Comparison of ENCODE assay signal across 1 cellular context in the genomic region with DNA sequence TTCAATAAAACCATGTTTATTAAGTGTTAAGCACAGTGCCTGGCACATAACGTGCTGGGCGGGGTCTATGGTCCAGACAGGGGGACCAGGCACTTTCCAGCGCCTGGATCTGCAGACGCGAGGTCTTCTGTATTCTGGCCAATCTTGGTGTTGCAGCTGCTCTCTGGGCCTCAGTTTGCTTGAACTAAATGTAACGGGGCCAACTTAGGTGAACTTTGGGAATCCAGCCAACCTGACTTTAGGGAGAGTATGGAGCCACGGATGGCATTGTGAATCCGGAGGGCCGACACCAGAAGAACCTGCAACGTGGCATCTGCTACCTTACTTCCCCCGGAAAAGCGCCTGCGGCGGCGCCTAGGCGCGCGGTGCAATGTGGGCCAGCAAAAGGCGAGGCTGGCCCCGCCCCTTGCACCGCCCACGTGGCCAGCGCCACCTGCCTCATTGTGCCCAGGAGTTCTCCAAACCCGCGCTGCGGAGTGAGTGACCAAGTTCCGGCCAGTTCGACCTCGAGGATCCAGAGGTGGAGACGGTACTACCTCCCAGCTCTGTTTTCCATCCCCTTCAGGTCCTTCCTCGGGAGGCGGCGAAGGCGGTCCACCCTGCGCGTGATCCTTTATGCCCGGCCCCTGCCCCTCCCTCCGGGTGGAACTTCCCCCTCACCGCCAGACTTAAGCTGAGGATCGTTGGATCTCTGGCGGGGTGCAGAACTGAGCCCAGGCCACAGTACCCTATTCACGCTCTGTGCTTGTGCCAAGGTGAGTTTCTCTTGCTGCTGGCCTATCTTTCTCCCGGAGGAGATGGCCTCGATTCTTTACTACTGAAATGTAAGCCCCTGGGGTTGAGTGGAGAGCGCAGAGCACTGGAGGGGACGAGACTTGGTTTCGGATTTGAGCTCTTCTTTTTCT.
TF ChIP-seq lines count a peak whose summit lies in the region.

A gene (plus strand): TSS at position 426 of the 905 bp plus-strand sequence. CDS start 10,969 bp downstream, outside the sequence.

TF ChIP-seq in HepG2, 621 proteins besides CTCF, POLR2A, EP300 and RAD21 (continued from another document and continues in another):
- TF ChIP-seq, protein P1, sequence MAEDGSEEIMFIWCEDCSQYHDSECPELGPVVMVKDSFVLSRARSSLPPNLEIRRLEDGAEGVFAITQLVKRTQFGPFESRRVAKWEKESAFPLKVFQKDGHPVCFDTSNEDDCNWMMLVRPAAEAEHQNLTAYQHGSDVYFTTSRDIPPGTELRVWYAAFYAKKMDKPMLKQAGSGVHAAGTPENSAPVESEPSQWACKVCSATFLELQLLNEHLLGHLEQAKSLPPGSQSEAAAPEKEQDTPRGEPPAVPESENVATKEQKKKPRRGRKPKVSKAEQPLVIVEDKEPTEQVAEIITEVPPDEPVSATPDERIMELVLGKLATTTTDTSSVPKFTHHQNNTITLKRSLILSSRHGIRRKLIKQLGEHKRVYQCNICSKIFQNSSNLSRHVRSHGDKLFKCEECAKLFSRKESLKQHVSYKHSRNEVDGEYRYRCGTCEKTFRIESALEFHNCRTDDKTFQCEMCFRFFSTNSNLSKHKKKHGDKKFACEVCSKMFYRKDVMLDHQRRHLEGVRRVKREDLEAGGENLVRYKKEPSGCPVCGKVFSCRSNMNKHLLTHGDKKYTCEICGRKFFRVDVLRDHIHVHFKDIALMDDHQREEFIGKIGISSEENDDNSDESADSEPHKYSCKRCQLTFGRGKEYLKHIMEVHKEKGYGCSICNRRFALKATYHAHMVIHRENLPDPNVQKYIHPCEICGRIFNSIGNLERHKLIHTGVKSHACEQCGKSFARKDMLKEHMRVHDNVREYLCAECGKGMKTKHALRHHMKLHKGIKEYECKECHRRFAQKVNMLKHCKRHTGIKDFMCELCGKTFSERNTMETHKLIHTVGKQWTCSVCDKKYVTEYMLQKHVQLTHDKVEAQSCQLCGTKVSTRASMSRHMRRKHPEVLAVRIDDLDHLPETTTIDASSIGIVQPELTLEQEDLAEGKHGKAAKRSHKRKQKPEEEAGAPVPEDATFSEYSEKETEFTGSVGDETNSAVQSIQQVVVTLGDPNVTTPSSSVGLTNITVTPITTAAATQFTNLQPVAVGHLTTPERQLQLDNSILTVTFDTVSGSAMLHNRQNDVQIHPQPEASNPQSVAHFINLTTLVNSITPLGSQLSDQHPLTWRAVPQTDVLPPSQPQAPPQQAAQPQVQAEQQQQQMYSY (CRISPR knock-in tag; IDR thresholded peaks at IDR 0.05): peak; percentile 74
- TF ChIP-seq ZKSCAN8 (CRISPR knock-in tag; IDR thresholded peaks at IDR 0.05; ENCODE audit: borderline replicate concordance): 0 out of 2 replicates have a peak, but pooled peaks have one; percentile 43
- peak; percentile 93 for TF ChIP-seq ZNF343 (CRISPR knock-in tag; IDR thresholded peaks at IDR 0.05)
- TF ChIP-seq ZNF234 (CRISPR knock-in tag; conservative IDR thresholded peaks at IDR 0.05): no peak; the same call in 1 of the 2 replicates
- no peak for TF ChIP-seq HNRNPUL1 (IDR thresholded peaks at IDR 0.05; ENCODE audit: low read depth, low read length)
- TF ChIP-seq ZNF138 (CRISPR knock-in tag; IDR thresholded peaks at IDR 0.05; ENCODE audit: low read depth): 0 out of 2 replicates have a peak, but pooled peaks have one; percentile 28
- peak; percentile 81 for TF ChIP-seq ZMYM4 (CRISPR knock-in tag; IDR thresholded peaks at IDR 0.05)
- TF ChIP-seq FOXJ3 (CRISPR knock-in tag; IDR thresholded peaks at IDR 0.05; ENCODE audit: borderline replicate concordance): 0 out of 2 replicates have a peak, but pooled peaks have one; percentile 37
- TF ChIP-seq ZNF34 (CRISPR knock-in tag; IDR thresholded peaks at IDR 0.05; ENCODE audit: borderline replicate concordance): no peak
- TF ChIP-seq, protein P2, sequence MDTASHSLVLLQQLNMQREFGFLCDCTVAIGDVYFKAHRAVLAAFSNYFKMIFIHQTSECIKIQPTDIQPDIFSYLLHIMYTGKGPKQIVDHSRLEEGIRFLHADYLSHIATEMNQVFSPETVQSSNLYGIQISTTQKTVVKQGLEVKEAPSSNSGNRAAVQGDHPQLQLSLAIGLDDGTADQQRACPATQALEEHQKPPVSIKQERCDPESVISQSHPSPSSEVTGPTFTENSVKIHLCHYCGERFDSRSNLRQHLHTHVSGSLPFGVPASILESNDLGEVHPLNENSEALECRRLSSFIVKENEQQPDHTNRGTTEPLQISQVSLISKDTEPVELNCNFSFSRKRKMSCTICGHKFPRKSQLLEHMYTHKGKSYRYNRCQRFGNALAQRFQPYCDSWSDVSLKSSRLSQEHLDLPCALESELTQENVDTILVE (CRISPR knock-in tag; IDR thresholded peaks at IDR 0.05): 0 out of 2 replicates have a peak, but pooled peaks have one; percentile 59
- TF ChIP-seq, protein P3, sequence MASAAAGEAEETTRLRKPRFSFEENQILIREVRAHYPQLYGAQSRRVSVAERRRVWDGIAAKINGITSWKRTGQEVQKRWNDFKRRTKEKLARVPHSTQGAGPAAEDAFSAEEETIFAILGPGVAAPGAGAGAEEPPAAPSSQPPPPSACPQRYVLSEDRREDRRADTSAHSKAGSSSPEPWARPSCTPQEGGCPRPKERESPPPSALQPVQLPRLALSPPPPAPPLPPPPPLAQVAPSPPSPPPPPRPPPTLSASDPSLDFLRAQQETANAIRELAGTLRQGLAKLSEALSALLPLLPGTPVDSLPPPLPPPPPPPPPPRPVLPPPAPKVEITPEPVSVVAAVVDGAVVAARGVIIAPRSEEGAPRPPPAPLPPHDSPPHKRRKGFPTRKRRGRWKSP (CRISPR knock-in tag; IDR thresholded peaks at IDR 0.05): peak; percentile 70; the same call in 1 of the 2 replicates
- TF ChIP-seq, protein P4, sequence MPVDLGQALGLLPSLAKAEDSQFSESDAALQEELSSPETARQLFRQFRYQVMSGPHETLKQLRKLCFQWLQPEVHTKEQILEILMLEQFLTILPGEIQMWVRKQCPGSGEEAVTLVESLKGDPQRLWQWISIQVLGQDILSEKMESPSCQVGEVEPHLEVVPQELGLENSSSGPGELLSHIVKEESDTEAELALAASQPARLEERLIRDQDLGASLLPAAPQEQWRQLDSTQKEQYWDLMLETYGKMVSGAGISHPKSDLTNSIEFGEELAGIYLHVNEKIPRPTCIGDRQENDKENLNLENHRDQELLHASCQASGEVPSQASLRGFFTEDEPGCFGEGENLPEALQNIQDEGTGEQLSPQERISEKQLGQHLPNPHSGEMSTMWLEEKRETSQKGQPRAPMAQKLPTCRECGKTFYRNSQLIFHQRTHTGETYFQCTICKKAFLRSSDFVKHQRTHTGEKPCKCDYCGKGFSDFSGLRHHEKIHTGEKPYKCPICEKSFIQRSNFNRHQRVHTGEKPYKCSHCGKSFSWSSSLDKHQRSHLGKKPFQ (CRISPR knock-in tag; IDR thresholded peaks at IDR 0.05; ENCODE audit: insufficient replicate concordance): peak; percentile 85
- TF ChIP-seq ZNF180 (CRISPR knock-in tag; IDR thresholded peaks at IDR 0.05; ENCODE audit: borderline replicate concordance, low read depth): no peak
- TF ChIP-seq, protein P5, sequence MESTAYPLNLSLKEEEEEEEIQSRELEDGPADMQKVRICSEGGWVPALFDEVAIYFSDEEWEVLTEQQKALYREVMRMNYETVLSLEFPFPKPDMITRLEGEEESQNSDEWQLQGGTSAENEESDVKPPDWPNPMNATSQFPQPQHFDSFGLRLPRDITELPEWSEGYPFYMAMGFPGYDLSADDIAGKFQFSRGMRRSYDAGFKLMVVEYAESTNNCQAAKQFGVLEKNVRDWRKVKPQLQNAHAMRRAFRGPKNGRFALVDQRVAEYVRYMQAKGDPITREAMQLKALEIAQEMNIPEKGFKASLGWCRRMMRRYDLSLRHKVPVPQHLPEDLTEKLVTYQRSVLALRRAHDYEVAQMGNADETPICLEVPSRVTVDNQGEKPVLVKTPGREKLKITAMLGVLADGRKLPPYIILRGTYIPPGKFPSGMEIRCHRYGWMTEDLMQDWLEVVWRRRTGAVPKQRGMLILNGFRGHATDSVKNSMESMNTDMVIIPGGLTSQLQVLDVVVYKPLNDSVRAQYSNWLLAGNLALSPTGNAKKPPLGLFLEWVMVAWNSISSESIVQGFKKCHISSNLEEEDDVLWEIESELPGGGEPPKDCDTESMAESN (CRISPR knock-in tag; conservative IDR thresholded peaks at IDR 0.05): peak; percentile 93
- TF ChIP-seq EZH2 (conservative IDR thresholded peaks at IDR 0.05; ENCODE audit: low read depth, low read length): no peak
- TF ChIP-seq, protein P6, sequence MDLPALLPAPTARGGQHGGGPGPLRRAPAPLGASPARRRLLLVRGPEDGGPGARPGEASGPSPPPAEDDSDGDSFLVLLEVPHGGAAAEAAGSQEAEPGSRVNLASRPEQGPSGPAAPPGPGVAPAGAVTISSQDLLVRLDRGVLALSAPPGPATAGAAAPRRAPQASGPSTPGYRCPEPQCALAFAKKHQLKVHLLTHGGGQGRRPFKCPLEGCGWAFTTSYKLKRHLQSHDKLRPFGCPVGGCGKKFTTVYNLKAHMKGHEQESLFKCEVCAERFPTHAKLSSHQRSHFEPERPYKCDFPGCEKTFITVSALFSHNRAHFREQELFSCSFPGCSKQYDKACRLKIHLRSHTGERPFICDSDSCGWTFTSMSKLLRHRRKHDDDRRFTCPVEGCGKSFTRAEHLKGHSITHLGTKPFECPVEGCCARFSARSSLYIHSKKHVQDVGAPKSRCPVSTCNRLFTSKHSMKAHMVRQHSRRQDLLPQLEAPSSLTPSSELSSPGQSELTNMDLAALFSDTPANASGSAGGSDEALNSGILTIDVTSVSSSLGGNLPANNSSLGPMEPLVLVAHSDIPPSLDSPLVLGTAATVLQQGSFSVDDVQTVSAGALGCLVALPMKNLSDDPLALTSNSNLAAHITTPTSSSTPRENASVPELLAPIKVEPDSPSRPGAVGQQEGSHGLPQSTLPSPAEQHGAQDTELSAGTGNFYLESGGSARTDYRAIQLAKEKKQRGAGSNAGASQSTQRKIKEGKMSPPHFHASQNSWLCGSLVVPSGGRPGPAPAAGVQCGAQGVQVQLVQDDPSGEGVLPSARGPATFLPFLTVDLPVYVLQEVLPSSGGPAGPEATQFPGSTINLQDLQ (CRISPR knock-in tag; IDR thresholded peaks at IDR 0.05): peak; percentile 90
- TF ChIP-seq, protein P7, sequence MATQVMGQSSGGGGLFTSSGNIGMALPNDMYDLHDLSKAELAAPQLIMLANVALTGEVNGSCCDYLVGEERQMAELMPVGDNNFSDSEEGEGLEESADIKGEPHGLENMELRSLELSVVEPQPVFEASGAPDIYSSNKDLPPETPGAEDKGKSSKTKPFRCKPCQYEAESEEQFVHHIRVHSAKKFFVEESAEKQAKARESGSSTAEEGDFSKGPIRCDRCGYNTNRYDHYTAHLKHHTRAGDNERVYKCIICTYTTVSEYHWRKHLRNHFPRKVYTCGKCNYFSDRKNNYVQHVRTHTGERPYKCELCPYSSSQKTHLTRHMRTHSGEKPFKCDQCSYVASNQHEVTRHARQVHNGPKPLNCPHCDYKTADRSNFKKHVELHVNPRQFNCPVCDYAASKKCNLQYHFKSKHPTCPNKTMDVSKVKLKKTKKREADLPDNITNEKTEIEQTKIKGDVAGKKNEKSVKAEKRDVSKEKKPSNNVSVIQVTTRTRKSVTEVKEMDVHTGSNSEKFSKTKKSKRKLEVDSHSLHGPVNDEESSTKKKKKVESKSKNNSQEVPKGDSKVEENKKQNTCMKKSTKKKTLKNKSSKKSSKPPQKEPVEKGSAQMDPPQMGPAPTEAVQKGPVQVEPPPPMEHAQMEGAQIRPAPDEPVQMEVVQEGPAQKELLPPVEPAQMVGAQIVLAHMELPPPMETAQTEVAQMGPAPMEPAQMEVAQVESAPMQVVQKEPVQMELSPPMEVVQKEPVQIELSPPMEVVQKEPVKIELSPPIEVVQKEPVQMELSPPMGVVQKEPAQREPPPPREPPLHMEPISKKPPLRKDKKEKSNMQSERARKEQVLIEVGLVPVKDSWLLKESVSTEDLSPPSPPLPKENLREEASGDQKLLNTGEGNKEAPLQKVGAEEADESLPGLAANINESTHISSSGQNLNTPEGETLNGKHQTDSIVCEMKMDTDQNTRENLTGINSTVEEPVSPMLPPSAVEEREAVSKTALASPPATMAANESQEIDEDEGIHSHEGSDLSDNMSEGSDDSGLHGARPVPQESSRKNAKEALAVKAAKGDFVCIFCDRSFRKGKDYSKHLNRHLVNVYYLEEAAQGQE (IDR thresholded peaks at IDR 0.05; ENCODE audit: borderline replicate concordance in 1 of 2, low read depth in 1 of 2, low read length in 2 of 2): peak in 1 of 2 experiments; percentile 70; a peak in 1 of 4 replicates
- TF ChIP-seq MYNN (CRISPR knock-in tag; IDR thresholded peaks at IDR 0.05; ENCODE audit: low read depth): no peak
- peak; percentile 47; the same call in 1 of the 2 replicates for TF ChIP-seq MTA1 (CRISPR knock-in tag; IDR thresholded peaks at IDR 0.05; ENCODE audit: borderline replicate concordance)
- TF ChIP-seq NFYB (CRISPR knock-in tag; IDR thresholded peaks at IDR 0.05): peak; percentile 19; the same call in 1 of the 2 replicates
- TF ChIP-seq ZNF557 (CRISPR knock-in tag; IDR thresholded peaks at IDR 0.05): peak; percentile 83; the same call in 1 of the 2 replicates
- no peak for TF ChIP-seq NR2F2 (IDR thresholded peaks at IDR 0.05; ENCODE audit: borderline replicate concordance, low read depth)
- TF ChIP-seq ZNF354B (CRISPR knock-in tag; IDR thresholded peaks at IDR 0.05): peak; percentile 55; the same call in 1 of the 2 replicates
- TF ChIP-seq POGZ (CRISPR knock-in tag; IDR thresholded peaks at IDR 0.05): peak; percentile 58; the same call in 1 of the 2 replicates
- TF ChIP-seq ZNF660 (CRISPR knock-in tag; IDR thresholded peaks at IDR 0.05; ENCODE audit: borderline replicate concordance, low read depth): no peak
- TF ChIP-seq SATB2 (CRISPR knock-in tag; IDR thresholded peaks at IDR 0.05): no peak; the same call in 1 of the 2 replicates
- TF ChIP-seq CCDC6 (CRISPR knock-in tag; IDR thresholded peaks at IDR 0.05): peak; percentile 72; the same call in 1 of the 2 replicates
- TF ChIP-seq, protein P8, sequence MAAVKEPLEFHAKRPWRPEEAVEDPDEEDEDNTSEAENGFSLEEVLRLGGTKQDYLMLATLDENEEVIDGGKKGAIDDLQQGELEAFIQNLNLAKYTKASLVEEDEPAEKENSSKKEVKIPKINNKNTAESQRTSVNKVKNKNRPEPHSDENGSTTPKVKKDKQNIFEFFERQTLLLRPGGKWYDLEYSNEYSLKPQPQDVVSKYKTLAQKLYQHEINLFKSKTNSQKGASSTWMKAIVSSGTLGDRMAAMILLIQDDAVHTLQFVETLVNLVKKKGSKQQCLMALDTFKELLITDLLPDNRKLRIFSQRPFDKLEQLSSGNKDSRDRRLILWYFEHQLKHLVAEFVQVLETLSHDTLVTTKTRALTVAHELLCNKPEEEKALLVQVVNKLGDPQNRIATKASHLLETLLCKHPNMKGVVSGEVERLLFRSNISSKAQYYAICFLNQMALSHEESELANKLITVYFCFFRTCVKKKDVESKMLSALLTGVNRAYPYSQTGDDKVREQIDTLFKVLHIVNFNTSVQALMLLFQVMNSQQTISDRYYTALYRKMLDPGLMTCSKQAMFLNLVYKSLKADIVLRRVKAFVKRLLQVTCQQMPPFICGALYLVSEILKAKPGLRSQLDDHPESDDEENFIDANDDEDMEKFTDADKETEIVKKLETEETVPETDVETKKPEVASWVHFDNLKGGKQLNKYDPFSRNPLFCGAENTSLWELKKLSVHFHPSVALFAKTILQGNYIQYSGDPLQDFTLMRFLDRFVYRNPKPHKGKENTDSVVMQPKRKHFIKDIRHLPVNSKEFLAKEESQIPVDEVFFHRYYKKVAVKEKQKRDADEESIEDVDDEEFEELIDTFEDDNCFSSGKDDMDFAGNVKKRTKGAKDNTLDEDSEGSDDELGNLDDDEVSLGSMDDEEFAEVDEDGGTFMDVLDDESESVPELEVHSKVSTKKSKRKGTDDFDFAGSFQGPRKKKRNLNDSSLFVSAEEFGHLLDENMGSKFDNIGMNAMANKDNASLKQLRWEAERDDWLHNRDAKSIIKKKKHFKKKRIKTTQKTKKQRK (IDR thresholded peaks at IDR 0.05; ENCODE audit: low read length): no peak
- peak; percentile 97 for TF ChIP-seq SALL1 (CRISPR knock-in tag; IDR thresholded peaks at IDR 0.05)
- TF ChIP-seq HOXA3 (CRISPR knock-in tag; IDR thresholded peaks at IDR 0.05): peak; percentile 90
